Comparison of ENCODE assay signal across 5 cellular contexts in the genomic region with DNA sequence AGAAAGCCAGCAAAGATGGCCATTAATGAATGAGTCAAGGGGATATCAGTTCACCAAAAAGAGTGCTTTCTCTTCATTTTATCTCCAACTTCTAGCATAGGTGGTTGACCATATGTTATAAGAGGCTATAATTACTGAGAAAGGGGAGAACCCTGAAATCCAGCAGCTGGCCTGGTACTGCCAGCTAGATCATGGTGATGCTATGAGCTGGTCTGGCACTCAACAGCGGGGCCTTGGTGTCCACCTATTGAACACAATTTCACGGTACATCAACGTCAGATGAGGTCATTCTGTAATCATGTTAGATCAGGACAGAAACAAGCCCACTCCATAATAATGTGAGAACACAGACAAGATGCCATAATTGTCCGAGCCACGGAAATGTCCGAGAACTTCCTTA.
"Had no signal": no experiment of that assay in that cellular context is flagged by ENCODE, and none has a peak within 500 bp of the region (broad histone marks: within the 10 kb centered on the region; RNA-seq: fewer than 3 reads in every experiment).

No MANE protein-coding gene starts in this region.

- ATAC-seq: HepG2, K562 had no signal

- DNase-seq: IMR-90, KBM-7 had no signal

- H3K27ac ChIP-seq: HL-60 had no signal

- H3K4me3 ChIP-seq: K562 had no signal
